25 cellular contexts compared by ENCODE assay signal in the genomic region with DNA sequence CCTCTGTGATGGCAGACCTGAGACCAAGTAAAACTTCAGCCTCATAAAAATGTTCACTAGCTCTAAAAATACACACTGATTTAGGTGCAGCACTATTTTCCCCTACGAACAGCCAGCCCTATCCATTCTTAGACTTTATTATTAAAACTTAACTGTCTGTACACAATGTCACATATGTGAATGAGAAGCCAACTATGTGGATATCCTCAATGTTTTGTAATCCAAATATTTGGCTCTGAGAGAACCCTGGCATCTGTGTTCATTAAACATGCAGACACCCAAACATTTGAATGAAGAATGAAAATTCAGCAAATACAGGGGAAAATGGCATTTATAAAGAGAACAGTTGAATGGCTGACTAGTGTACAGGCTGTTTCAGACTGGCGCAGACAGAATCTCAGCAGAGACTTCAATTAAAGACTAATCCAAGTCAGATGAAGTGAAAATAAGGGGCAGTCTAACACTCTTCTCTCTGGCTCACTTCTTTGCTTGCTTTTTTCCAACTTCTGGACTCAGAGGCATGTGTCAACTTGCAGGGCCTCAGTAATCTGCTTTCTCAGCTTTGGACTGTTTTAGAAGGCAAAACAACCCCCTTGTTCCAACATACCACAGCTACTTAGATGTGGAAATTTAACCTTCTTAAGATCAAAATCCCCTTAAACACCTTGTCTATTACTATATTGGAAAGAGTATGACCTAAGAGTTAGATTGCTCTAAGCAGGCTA. TPM values are rescaled to one million over a fixed set of nuclear protein-coding genes. Genes with fewer than 3 reads are reported as not detected.
DNase-seq lines count a peak whose midpoint lies in the region; ATAC-seq and TF ChIP-seq lines count a peak whose summit lies in the region.
"Had no signal": no experiment of that assay in that cellular context is flagged by ENCODE, and none has a peak within 500 bp of the region (broad histone marks: within the 10 kb centered on the region; RNA-seq: fewer than 3 reads in every experiment).

No MANE protein-coding gene starts in this region.

- no peaks in the 10 kb centered on the region for H3K4me1 ChIP-seq in breast epithelium
- peaks cover 0 to 24% (median 5%) of the 10 kb centered on the region in 3 donors for H3K4me1 ChIP-seq in gastroesophageal sphincter
- H3K4me1 ChIP-seq in stomach smooth muscle (ENCODE audit: control insufficient read depth, insufficient read depth, low read length): peaks cover 15% of the 10 kb centered on the region
- H3K4me1 ChIP-seq: BLaER1 treated with 17β-estradiol and CSF1 and Interleukin-3, amounts not matched to agents 10 nM and 100 nM had no signal

- H3K27me3 ChIP-seq in breast epithelium (no peaks in the 10 kb centered on the region), gastroesophageal sphincter (peaks cover 3% of the 10 kb centered on the region), stomach smooth muscle (ENCODE audit: control insufficient read depth in 1 of 2, insufficient read depth in 2 of 2, low read length in 2 of 2) (no peaks in the 10 kb centered on the region)
- H3K27me3 ChIP-seq: BLaER1 treated with 17β-estradiol and CSF1 and Interleukin-3, amounts not matched to agents 10 nM and 100 nM; body of pancreas; pancreas; upper lobe of left lung had no signal

- peak; percentile 58 for ATAC-seq in gastroesophageal sphincter
- no peak for ATAC-seq in GM19452 (IDR thresholded peaks at IDR 0.05; ENCODE audit: unreplicated experiment)
- no peak for ATAC-seq in HG02678 (IDR thresholded peaks at IDR 0.05; ENCODE audit: unreplicated experiment)
- ATAC-seq: activated naive CD4-positive, alpha-beta T cell treated with anti-CD3 and anti-CD28 coated beads, Interleukin-2, amount 50 U/mL, for 72 hours; activated T-cell treated with anti-CD3 and anti-CD28 coated beads, Interleukin-2, amount 50 U/mL, for 72 hours; body of pancreas; HCT116; left colon; natural killer cell; pancreas; stimulated activated memory B cell treated with anti-CD40 and anti-IgM and Interleukin-4, amounts not matched to agents 10 μg/mL and 1 μg/mL and 100 μg/mL, for 72 hours had no signal

- intact Hi-C loops in breast epithelium (cut with DNase I; ENCODE audit: low total_unique reads): loop anchor here (10.0 kb wide), 1 partner anchor 131 kb away; the partner anchor contains the start of gene STMP1

- TF ChIP-seq CTCF in AG10803 (conservative IDR thresholded peaks at IDR 0.05; ENCODE audit: low read length) (no peak), breast epithelium (IDR thresholded peaks at IDR 0.05) (no peak), gastroesophageal sphincter (IDR thresholded peaks at IDR 0.05) (no peak)

- H3K36me3 ChIP-seq in breast epithelium (no peaks in the 10 kb centered on the region), gastroesophageal sphincter (no peaks in the 10 kb centered on the region), stomach smooth muscle (ENCODE audit: control insufficient read depth in 2 of 2, insufficient read depth in 2 of 2, low read length in 2 of 2) (no peaks in the 10 kb centered on the region)
- H3K36me3 ChIP-seq: BLaER1 treated with 17β-estradiol and CSF1 and Interleukin-3, amounts not matched to agents 10 nM and 100 nM; pancreas; upper lobe of left lung had no signal

- TF ChIP-seq POLR2A in breast epithelium (IDR thresholded peaks at IDR 0.05) (no peak), gastroesophageal sphincter (IDR thresholded peaks at IDR 0.05) (no peak)

- no peaks in the 10 kb centered on the region for H3K9me3 ChIP-seq in breast epithelium
- no peaks in the 10 kb centered on the region for H3K9me3 ChIP-seq in gastroesophageal sphincter
- H3K9me3 ChIP-seq in stomach smooth muscle (ENCODE audit: control insufficient read depth in 2 of 2, low read length in 2 of 2): no peaks in the 10 kb centered on the region
- H3K9me3 ChIP-seq: BLaER1 treated with 17β-estradiol and CSF1 and Interleukin-3, amounts not matched to agents 10 nM and 100 nM; body of pancreas; pancreas; upper lobe of left lung had no signal

- H3K4me3 ChIP-seq in AG10803 (ENCODE audit: low read length) (no peak overlapping the region), breast epithelium (no peak overlapping the region), gastroesophageal sphincter (no peak overlapping the region), stomach smooth muscle (ENCODE audit: low read length in 2 of 2) (no peak overlapping the region)
- H3K4me3 ChIP-seq: BLaER1 treated with 17β-estradiol and CSF1 and Interleukin-3, amounts not matched to agents 10 nM and 100 nM; body of pancreas; pancreas; upper lobe of left lung had no signal

- H3K9ac ChIP-seq in stomach smooth muscle (ENCODE audit: low read length in 2 of 2): no peak overlapping the region
- H3K9ac ChIP-seq: BLaER1 treated with 17β-estradiol and CSF1 and Interleukin-3, amounts not matched to agents 10 nM and 100 nM had no signal

- DNase-seq in AG10803 (ENCODE audit: low read depth) (peak; percentile 66), breast epithelium (ENCODE audit: low spot score in 2 of 2) (peak in 1 of 2 donors; percentile 43), NCI-H1436 treated with DMSO at 0.1 percent for 48 hours (lab: John Stamatoyannopoulos, UW) (no peak), H4 (ENCODE audit: low spot score) (no peak)
- DNase-seq: 8988T; activated CD4-positive, CD25-positive, alpha-beta regulatory T cell treated with anti-CD3 and anti-CD28 coated beads, Interleukin-2, amount 50 U/mL, for 72 hours; activated T-cell treated with anti-CD3 and anti-CD28 coated beads, Interleukin-2, amount 50 U/mL, for 72 hours; body of pancreas; Calu3; left colon; mesendoderm; natural killer cell; NCI-H1092 treated with DMSO at 0.1 percent for 48 hours; NCI-H2081 treated with DMSO at 0.1 percent for 48 hours; NCI-H510A treated with DMSO at 0.1 percent for 48 hours; pancreas; upper lobe of left lung had no signal

- H3K27ac ChIP-seq in breast epithelium: peak overlapping the region; percentile 69 to 81
- peak overlapping the region in 3 of 4 donors; percentile 52 to 73 (median 66) for H3K27ac ChIP-seq in gastroesophageal sphincter
- peak overlapping the region; percentile 41 for H3K27ac ChIP-seq in stomach smooth muscle (ENCODE audit: low read length)
- H3K27ac ChIP-seq: BLaER1 treated with 17β-estradiol and CSF1 and Interleukin-3, amounts not matched to agents 10 nM and 100 nM; body of pancreas; pancreas; upper lobe of left lung had no signal

- WGBS in gastroesophageal sphincter (ENCODE audit: low coverage in 1 of 2), 2 donors: 52 to 53% methylated on average over 2 of the region's 2 CpGs

- TF ChIP-seq EP300 in gastroesophageal sphincter (IDR thresholded peaks at IDR 0.05): no peak

RNA-seq across cellular contexts. Expression of gene FAM180A, which starts 47.4 kb away (rescaled TPM):
- total RNA-seq in breast epithelium (10 to 100 TPM in 1 of 3 donors, 1 to 10 TPM in 2; 5.2 to 11.9 (median 9.1) TPM), gastroesophageal sphincter (1 to 10 TPM; 2.6 to 8.5 (median 3.7) TPM)
- 0.35 TPM in 1 of 2 replicates, not detected in the other for total RNA-seq in H4 (2014; rRNA removed; shearing (Covaris generic))
- total RNA-seq: activated naive CD4-positive, alpha-beta T cell treated with anti-CD3 and anti-CD28 coated beads, Interleukin-2, amount 50 U/mL, for 72 hours; activated T-cell treated with anti-CD3 and anti-CD28 coated beads, Interleukin-2, amount 50 U/mL, for 72 hours; Calu3; natural killer cell had no signal
